ENCODE assay signal across 8 cellular contexts in the genomic region with DNA sequence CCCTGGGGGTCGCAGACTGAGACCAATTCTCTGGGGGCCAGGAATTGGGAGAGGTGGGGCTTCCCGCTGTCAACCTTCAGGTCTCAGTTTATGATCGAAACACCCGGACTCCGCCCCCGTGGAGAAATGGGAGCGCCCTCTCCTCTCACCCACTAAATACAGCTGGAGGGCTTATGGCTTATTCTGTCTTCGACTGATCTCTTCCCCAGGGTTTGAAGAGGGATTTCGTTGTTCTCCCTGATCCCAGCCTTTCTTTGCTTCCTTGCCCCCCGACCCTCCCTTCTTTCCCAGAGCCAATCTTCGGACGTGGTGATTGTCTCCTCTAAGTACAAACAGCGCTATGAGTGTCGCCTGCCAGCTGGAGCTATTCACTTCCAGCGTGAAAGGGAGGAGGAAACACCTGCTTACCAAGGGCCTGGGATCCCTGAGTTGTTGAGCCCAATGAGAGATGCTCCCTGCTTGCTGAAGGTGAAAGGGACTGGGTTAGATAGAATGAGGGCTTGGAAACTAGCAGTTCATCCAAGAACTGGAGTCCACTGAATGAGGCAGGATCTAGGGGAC. TPM values are rescaled to one million over a fixed set of nuclear protein-coding genes. Genes with fewer than 3 reads are reported as not detected.
DNase-seq lines count a peak whose midpoint lies in the region; ATAC-seq and TF ChIP-seq lines count a peak whose summit lies in the region.

No MANE protein-coding gene starts in this region.

- no peaks in the 10 kb centered on the region for H3K9me3 ChIP-seq in DOHH2 (ENCODE audit: control insufficient read depth, insufficient read depth, low read length)
- no peaks in the 10 kb centered on the region for H3K9me3 ChIP-seq in HUES64 (ENCODE audit: insufficient read depth, low read depth, low read length)
- no peaks in the 10 kb centered on the region for H3K9me3 ChIP-seq in vagina

- H3K27ac ChIP-seq in DOHH2 (ENCODE audit: low read depth, low read length) (peak overlapping the region; percentile 36), HUES64 (ENCODE audit: low read depth, low read length) (no peak overlapping the region), brain microvascular endothelial cell (peak overlapping the region; percentile 31), vagina (peak overlapping the region; percentile 47)

- TF ChIP-seq CTCF in DOHH2 (IDR thresholded peaks at IDR 0.05; ENCODE audit: low read depth, low read length, poor library complexity, severe bottlenecking) (no peak), brain microvascular endothelial cell (IDR thresholded peaks at IDR 0.05; ENCODE audit: low read depth, low read length, missing control alignments) (no peak), vagina (IDR thresholded peaks at IDR 0.05) (no peak)

- WGBS in HUES64, result 4% methylated on average over 15 of the region's 15 CpGs

- peaks cover 12% of the 10 kb centered on the region for H3K79me2 ChIP-seq in DOHH2 (ENCODE audit: control insufficient read depth, low read length)

- H3K4me3 ChIP-seq in DOHH2 (ENCODE audit: low read length), result peak overlapping the region; percentile 94
- peak overlapping the region; percentile 95 for H3K4me3 ChIP-seq in HUES64 (ENCODE audit: low read length)
- H3K4me3 ChIP-seq in brain microvascular endothelial cell (ENCODE audit: low read depth, low read length), result peak overlapping the region; percentile 97
- H3K4me3 ChIP-seq in vagina, result peak overlapping the region; percentile 72 to 78

- H3K9me2 ChIP-seq in DOHH2 (replicated peaks; ENCODE audit: control insufficient read depth, low read length), result no peaks in the 10 kb centered on the region

- DNase-seq in brain microvascular endothelial cell, result peak; percentile 7
- no peak for DNase-seq in left lobe of liver (ENCODE audit: low spot score)
- no peak for DNase-seq in vagina (ENCODE audit: extremely low spot score in 2 of 2)
- no peak for DNase-seq in COR-L47 (lab: John Stamatoyannopoulos, UW)

- ATAC-seq in left lobe of liver (peak; percentile 3), GM19467 (IDR thresholded peaks at IDR 0.05; ENCODE audit: unreplicated experiment) (no peak)
- ATAC-seq in activated CD4-positive, CD25-positive, alpha-beta regulatory T cell treated with anti-CD3 and anti-CD28 coated beads, Interleukin-2, amount 50 U/mL, for 24 hours, result no peak

- intact Hi-C loops in vagina (cut with DNase I), result no loop called here

- H3K36me3 ChIP-seq in DOHH2 (ENCODE audit: control insufficient read depth, low read length), result peaks cover 28% of the 10 kb centered on the region
- peaks cover 12% of the 10 kb centered on the region for H3K36me3 ChIP-seq in HUES64 (ENCODE audit: insufficient read depth, low read length)
- H3K36me3 ChIP-seq in brain microvascular endothelial cell (replicated peaks), result peaks cover 7% of the 10 kb centered on the region
- H3K36me3 ChIP-seq in vagina, result peaks cover 0 to 32% of the 10 kb centered on the region in 2 donors

- H3K4me1 ChIP-seq in DOHH2 (ENCODE audit: control insufficient read depth, low read length) (peaks cover 11% of the 10 kb centered on the region), HUES64 (ENCODE audit: insufficient read depth, low read length) (no peaks in the 10 kb centered on the region; the same call in 1 of the 2 replicates), vagina (peaks cover 18% of the 10 kb centered on the region)

- H3K4me2 ChIP-seq in DOHH2 (ENCODE audit: low read length), result peak overlapping the region; percentile 87

- TF ChIP-seq POLR2A in vagina (IDR thresholded peaks at IDR 0.05), result no peak

- H3K9ac ChIP-seq in HUES64 (ENCODE audit: low read depth, low read length), result peak overlapping the region; percentile 83

- H4K20me1 ChIP-seq in DOHH2 (ENCODE audit: control insufficient read depth, insufficient read depth, low read depth, low read length), result no peaks in the 10 kb centered on the region

- no peaks in the 10 kb centered on the region for H3F3A ChIP-seq in DOHH2 (ENCODE audit: control insufficient read depth, insufficient read depth)

- H3K27me3 ChIP-seq in DOHH2 (ENCODE audit: control insufficient read depth, low read length) (no peaks in the 10 kb centered on the region), HUES64 (ENCODE audit: insufficient read depth, low read length) (no peaks in the 10 kb centered on the region; the same call in 1 of the 2 replicates), brain microvascular endothelial cell (replicated peaks) (no peaks in the 10 kb centered on the region), vagina (no peaks in the 10 kb centered on the region)

- in situ Hi-C loops in brain microvascular endothelial cell (cut with HindIII; ENCODE audit: low pct_ligation_motif_present, low sequenced_read_pairs), result no loop called here

RNA-seq across cellular contexts. Expression of a gene that starts 0.6 kb away (rescaled TPM):
- 54.6 TPM for polyA plus RNA-seq in HUES64 (2013, experiment 1 of 2)
- 59.6 TPM for polyA plus RNA-seq in HUES64 (2013, experiment 2 of 2)
- 230 TPM for total RNA-seq in left lobe of liver
- total RNA-seq in vagina, result 105 TPM

RNA-seq across cellular contexts. Expression of a gene that starts 44.0 kb away (rescaled TPM):
- polyA plus RNA-seq in HUES64 (2013, experiment 1 of 2), result 1.0 TPM
- 2.8 TPM for polyA plus RNA-seq in HUES64 (2013, experiment 2 of 2)
- 0.83 TPM for total RNA-seq in left lobe of liver
- 1.5 TPM for total RNA-seq in vagina

RNA-seq across cellular contexts. Expression of a gene that starts 50.3 kb away (rescaled TPM):
- 9.3 TPM for polyA plus RNA-seq in HUES64 (2013, experiment 1 of 2)
- polyA plus RNA-seq in HUES64 (2013, experiment 2 of 2), result 15.3 TPM
- total RNA-seq in left lobe of liver (18.2 TPM), vagina (67.0 TPM)

RNA-seq across cellular contexts. Expression of a gene that starts 57.6 kb away (rescaled TPM):
- polyA plus RNA-seq in HUES64 (2013, experiment 1 of 2), result 171 TPM
- 146 TPM for polyA plus RNA-seq in HUES64 (2013, experiment 2 of 2)
- total RNA-seq in left lobe of liver (30.8 TPM), vagina (102 TPM)
